10 cellular contexts compared by ENCODE assay signal in genomic region chr3:105791919-105792786, GRCh38.
A peak's percentile ranks its signal among the peaks of the same experiment; 100 is the strongest.
DNase-seq lines count a peak whose midpoint lies in the region; ATAC-seq and TF ChIP-seq lines count a peak whose summit lies in the region.
"Had no signal": no experiment of that assay in that cellular context is flagged by ENCODE, and none has a peak within 500 bp of the region (broad histone marks: within the 10 kb centered on the region; RNA-seq: fewer than 3 reads in every experiment).

No MANE protein-coding gene starts in this region.

- H3K79me2 ChIP-seq in HCT116 (ENCODE audit: insufficient read depth, low read length) (no peaks in the 10 kb centered on the region), hepatocyte (peaks cover 88% of the 10 kb centered on the region)

- H3K4me2 ChIP-seq in HCT116 (ENCODE audit: low read length) (peak overlapping the region; percentile 21; the same call in 1 of the 2 replicates), hepatocyte (no peak overlapping the region)

- no peaks in the 10 kb centered on the region for H3K9me3 Mint-ChIP-seq in activated naive CD8-positive, alpha-beta T cell (ENCODE audit: low read depth)
- H3K9me3 Mint-ChIP-seq in stimulated activated memory B cell treated with anti-CD40 and anti-IgM and Interleukin-4, amounts not matched to agents 10 μg/mL and 1 μg/mL and 100 μg/mL, for 72 hours, result no peaks in the 10 kb centered on the region
- H3K9me3 Mint-ChIP-seq: memory B cell had no signal

- no TSS peak for BruUV-seq in HCT116 (replicated peaks; lab: Mats Ljungman, UMichigan)

- peak overlapping the region; percentile 82 for H3K27ac Mint-ChIP-seq in activated naive CD8-positive, alpha-beta T cell
- peak overlapping the region; percentile 19 for H3K27ac Mint-ChIP-seq in stimulated activated memory B cell treated with anti-CD40 and anti-IgM and Interleukin-4, amounts not matched to agents 10 μg/mL and 1 μg/mL and 100 μg/mL, for 72 hours
- H3K27ac Mint-ChIP-seq: memory B cell had no signal

- TF ChIP-seq POLR2A in HCT116 (IDR thresholded peaks at IDR 0.05; ENCODE audit: borderline replicate concordance, extremely low read depth, insufficient read depth, insufficient read length), result no peak

- peak overlapping the region; percentile 35 for H3K4me3 Mint-ChIP-seq in activated naive CD8-positive, alpha-beta T cell
- H3K4me3 Mint-ChIP-seq in stimulated activated memory B cell treated with anti-CD40 and anti-IgM and Interleukin-4, amounts not matched to agents 10 μg/mL and 1 μg/mL and 100 μg/mL, for 72 hours, result no peak overlapping the region
- H3K4me3 Mint-ChIP-seq: memory B cell had no signal

- H3K9me2 ChIP-seq in HCT116 (ENCODE audit: insufficient read depth) (no peaks in the 10 kb centered on the region), hepatocyte (replicated peaks; ENCODE audit: insufficient read depth) (no peaks in the 10 kb centered on the region)

- TF ChIP-seq RAD21 in HCT116 (IDR thresholded peaks at IDR 0.05; ENCODE audit: low read depth), result no peak

- H3K36me3 Mint-ChIP-seq in activated naive CD8-positive, alpha-beta T cell, result peaks cover 25% of the 10 kb centered on the region
- no peaks in the 10 kb centered on the region for H3K36me3 Mint-ChIP-seq in stimulated activated memory B cell treated with anti-CD40 and anti-IgM and Interleukin-4, amounts not matched to agents 10 μg/mL and 1 μg/mL and 100 μg/mL, for 72 hours

- WGBS in hepatocyte (ENCODE audit: low lambda C conversion rate, missing lambda C conversion rate), result 72% methylated on average over 6 of the region's 6 CpGs

- DNase-seq in HCT116 (ENCODE audit: low read depth, low spot score) (no peak), hepatocyte (ENCODE audit: low spot score) (peak; percentile 32), AML-193 (lab: John Stamatoyannopoulos, UW) (no peak), NCI-H1417 treated with DMSO at 0.1 percent for 48 hours (lab: John Stamatoyannopoulos, UW) (no peak)
- DNase-seq: NCI-H1092 had no signal

- H3K9me3 ChIP-seq in HCT116 (ENCODE audit: control insufficient read depth in 1 of 2, insufficient read depth in 1 of 2, low read depth in 1 of 2, low read length in 2 of 2) (no peaks in the 10 kb centered on the region), hepatocyte (ENCODE audit: low read depth) (peaks cover 3% of the 10 kb centered on the region)

- H4K20me1 ChIP-seq in HCT116 (ENCODE audit: insufficient read depth) (no peaks in the 10 kb centered on the region), hepatocyte (ENCODE audit: insufficient read depth, poor library complexity, severe bottlenecking) (no peaks in the 10 kb centered on the region)

- no peaks in the 10 kb centered on the region for H3K36me3 ChIP-seq in HCT116 (ENCODE audit: control insufficient read depth in 1 of 2, insufficient read depth in 2 of 2, low read length in 2 of 2)
- no peaks in the 10 kb centered on the region for H3K36me3 ChIP-seq in hepatocyte (replicated peaks; ENCODE audit: insufficient read depth, low read depth)

- TF ChIP-seq CTCF in HCT116 (IDR thresholded peaks at IDR 0.05 in 2 of 3, conservative IDR thresholded peaks at IDR 0.05 in 1 of 3; ENCODE audit: borderline replicate concordance in 1 of 3, insufficient read depth in 1 of 3, low read depth in 2 of 3, low read length in 2 of 3) (no peak), hepatocyte (IDR thresholded peaks at IDR 0.05; ENCODE audit: poor library complexity) (no peak)

- no peak overlapping the region for H2AFZ ChIP-seq in HCT116 (ENCODE audit: low read depth, low read length, poor library complexity, severe bottlenecking)
- H2AFZ ChIP-seq in hepatocyte, result no peak overlapping the region

- H3K27me3 Mint-ChIP-seq in activated naive CD8-positive, alpha-beta T cell, result no peaks in the 10 kb centered on the region
- no peaks in the 10 kb centered on the region for H3K27me3 Mint-ChIP-seq in stimulated activated memory B cell treated with anti-CD40 and anti-IgM and Interleukin-4, amounts not matched to agents 10 μg/mL and 1 μg/mL and 100 μg/mL, for 72 hours
- H3K27me3 Mint-ChIP-seq: memory B cell had no signal

- H3K4me1 ChIP-seq in HCT116 (ENCODE audit: control insufficient read depth in 1 of 2, insufficient read depth in 2 of 2, low read length in 2 of 2) (peaks cover 0 to 9% of the 10 kb centered on the region in 2 experiments; a peak in 2 of 4 replicates), hepatocyte (ENCODE audit: insufficient read depth) (no peaks in the 10 kb centered on the region)

- H3K4me1 Mint-ChIP-seq in activated naive CD8-positive, alpha-beta T cell (ENCODE audit: low read depth), result peaks cover 79% of the 10 kb centered on the region
- H3K4me1 Mint-ChIP-seq in stimulated activated memory B cell treated with anti-CD40 and anti-IgM and Interleukin-4, amounts not matched to agents 10 μg/mL and 1 μg/mL and 100 μg/mL, for 72 hours, result peaks cover 25% of the 10 kb centered on the region

- H3K9ac ChIP-seq in HCT116 (ENCODE audit: low read length), result no peak overlapping the region

- H3K27me3 ChIP-seq in HCT116 (ENCODE audit: insufficient read depth, low read length), result no peaks in the 10 kb centered on the region
- H3K27me3 ChIP-seq in hepatocyte, result no peaks in the 10 kb centered on the region

- POLR2A ChIA-PET in HCT116 (lab: Charles Lee), result no interaction called here

- CTCF ChIA-PET in HCT116 (lab: Charles Lee), result no interaction called here

- H3K4me3 ChIP-seq in HCT116 (replicated peaks in 1 of 2; ENCODE audit: low read depth in 1 of 2, low read length in 2 of 2), result no peak overlapping the region
- H3K4me3 ChIP-seq in hepatocyte, result no peak overlapping the region

- RAD21 ChIA-PET in HCT116 (lab: Charles Lee; ENCODE audit: low non-redundant PET in 1 of 2, low total read pairs in 2 of 2, uncharacterized antibody in 2 of 2, unreplicated experiment in 2 of 2), result no interaction called here

- intact Hi-C loops in HCT116 (cut with micrococcal nuclease), result no loop called here

- H3K27ac ChIP-seq in HCT116 (ENCODE audit: low read depth, low read length) (no peak overlapping the region), hepatocyte (peak overlapping the region; percentile 36)

- no peak for ATAC-seq in HCT116
- ATAC-seq in stimulated activated memory B cell treated with anti-CD40 and anti-IgM and Interleukin-4, amounts not matched to agents 10 μg/mL and 1 μg/mL and 100 μg/mL, for 72 hours, result no peak
- no peak for ATAC-seq in HG03460 (IDR thresholded peaks at IDR 0.05; ENCODE audit: unreplicated experiment)
- no peak for ATAC-seq in HG03045 (IDR thresholded peaks at IDR 0.05; ENCODE audit: unreplicated experiment)

TF ChIP-seq in HCT116, 20 proteins besides CTCF, POLR2A, EP300 and RAD21:
- TF ChIP-seq EGR1 (IDR thresholded peaks at IDR 0.05; ENCODE audit: low read depth) (0 out of 2 replicates have a peak, but pooled peaks have one; percentile 26), ATF3 (IDR thresholded peaks at IDR 0.05) (no peak)
